In the genomic region with DNA sequence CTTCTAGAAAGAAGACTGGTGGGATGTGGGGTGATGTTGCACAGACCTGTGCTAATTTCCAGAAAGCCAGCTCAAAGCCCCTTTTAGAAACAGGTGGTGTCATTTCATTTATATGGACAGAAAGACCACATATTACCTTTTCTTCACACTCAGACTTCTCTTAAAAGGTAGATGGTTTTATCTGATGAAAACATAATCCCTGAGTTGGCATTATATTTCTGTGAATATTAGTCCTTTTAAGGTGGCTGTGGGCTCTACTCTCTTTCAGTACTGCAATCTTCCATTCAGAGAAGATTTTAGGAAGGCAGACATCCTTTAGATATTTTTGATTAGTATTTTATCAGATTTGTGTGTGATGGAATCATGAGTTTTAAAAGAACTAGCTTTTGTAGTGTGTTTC, we compare ENCODE assay signal across 3 cellular contexts.
TF ChIP-seq lines count a peak whose summit lies in the region.

No MANE protein-coding gene starts in this region.

TF ChIP-seq in HepG2, 621 proteins besides CTCF, POLR2A, EP300 and RAD21:
- no peak for TF ChIP-seq RARG (CRISPR knock-in tag; IDR thresholded peaks at IDR 0.05; ENCODE audit: low read depth)
- 0 out of 2 replicates have a peak, but pooled peaks have one; percentile 4 for TF ChIP-seq MAFF (IDR thresholded peaks at IDR 0.05; ENCODE audit: low read depth, low read length)
- peak; percentile 35 to 56; a peak in 3 of 4 replicates for TF ChIP-seq MAFK (conservative IDR thresholded peaks at IDR 0.05 in 1 of 2, IDR thresholded peaks at IDR 0.05 in 1 of 2; ENCODE audit: low read length in 2 of 2)
- no peak for TF ChIP-seq CBX5 (CRISPR knock-in tag; IDR thresholded peaks at IDR 0.05; ENCODE audit: borderline replicate concordance)

TF ChIP-seq in IMR-90, 13 proteins besides CTCF, POLR2A, EP300 and RAD21:
- TF ChIP-seq MAFK (IDR thresholded peaks at IDR 0.05; ENCODE audit: low read depth, low read length), result 0 out of 2 replicates have a peak, but pooled peaks have one; percentile 7
- no peak for TF ChIP-seq MAZ (IDR thresholded peaks at IDR 0.05; ENCODE audit: borderline replicate concordance, low read depth, low read length)

TF ChIP-seq in K562, 482 proteins besides CTCF, POLR2A, EP300 and RAD21:
- TF ChIP-seq, protein P1, sequence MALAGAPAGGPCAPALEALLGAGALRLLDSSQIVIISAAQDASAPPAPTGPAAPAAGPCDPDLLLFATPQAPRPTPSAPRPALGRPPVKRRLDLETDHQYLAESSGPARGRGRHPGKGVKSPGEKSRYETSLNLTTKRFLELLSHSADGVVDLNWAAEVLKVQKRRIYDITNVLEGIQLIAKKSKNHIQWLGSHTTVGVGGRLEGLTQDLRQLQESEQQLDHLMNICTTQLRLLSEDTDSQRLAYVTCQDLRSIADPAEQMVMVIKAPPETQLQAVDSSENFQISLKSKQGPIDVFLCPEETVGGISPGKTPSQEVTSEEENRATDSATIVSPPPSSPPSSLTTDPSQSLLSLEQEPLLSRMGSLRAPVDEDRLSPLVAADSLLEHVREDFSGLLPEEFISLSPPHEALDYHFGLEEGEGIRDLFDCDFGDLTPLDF (CRISPR knock-in tag; IDR thresholded peaks at IDR 0.05), result no peak
- no peak for TF ChIP-seq TARDBP (IDR thresholded peaks at IDR 0.05)
- no peak for TF ChIP-seq MTF1 (CRISPR knock-in tag; IDR thresholded peaks at IDR 0.05; ENCODE audit: borderline replicate concordance)
- TF ChIP-seq C11orf30 (IDR thresholded peaks at IDR 0.05; ENCODE audit: low read depth), result peak; percentile 32; the same call in 1 of the 2 replicates
- TF ChIP-seq ZBED1 (IDR thresholded peaks at IDR 0.05), result no peak
- TF ChIP-seq EGR1 (conservative IDR thresholded peaks at IDR 0.05), result no peak
- TF ChIP-seq L3MBTL2 (IDR thresholded peaks at IDR 0.05), result no peak
- no peak for TF ChIP-seq SMARCB1 (IDR thresholded peaks at IDR 0.05; ENCODE audit: insufficient read length, low read depth)
- 0 out of 2 replicates have a peak, but pooled peaks have one; percentile 14 for TF ChIP-seq MAFF (IDR thresholded peaks at IDR 0.05; ENCODE audit: low read length)
- peak; percentile 47 for TF ChIP-seq ZNF316 (IDR thresholded peaks at IDR 0.05)
